In the genomic region with DNA sequence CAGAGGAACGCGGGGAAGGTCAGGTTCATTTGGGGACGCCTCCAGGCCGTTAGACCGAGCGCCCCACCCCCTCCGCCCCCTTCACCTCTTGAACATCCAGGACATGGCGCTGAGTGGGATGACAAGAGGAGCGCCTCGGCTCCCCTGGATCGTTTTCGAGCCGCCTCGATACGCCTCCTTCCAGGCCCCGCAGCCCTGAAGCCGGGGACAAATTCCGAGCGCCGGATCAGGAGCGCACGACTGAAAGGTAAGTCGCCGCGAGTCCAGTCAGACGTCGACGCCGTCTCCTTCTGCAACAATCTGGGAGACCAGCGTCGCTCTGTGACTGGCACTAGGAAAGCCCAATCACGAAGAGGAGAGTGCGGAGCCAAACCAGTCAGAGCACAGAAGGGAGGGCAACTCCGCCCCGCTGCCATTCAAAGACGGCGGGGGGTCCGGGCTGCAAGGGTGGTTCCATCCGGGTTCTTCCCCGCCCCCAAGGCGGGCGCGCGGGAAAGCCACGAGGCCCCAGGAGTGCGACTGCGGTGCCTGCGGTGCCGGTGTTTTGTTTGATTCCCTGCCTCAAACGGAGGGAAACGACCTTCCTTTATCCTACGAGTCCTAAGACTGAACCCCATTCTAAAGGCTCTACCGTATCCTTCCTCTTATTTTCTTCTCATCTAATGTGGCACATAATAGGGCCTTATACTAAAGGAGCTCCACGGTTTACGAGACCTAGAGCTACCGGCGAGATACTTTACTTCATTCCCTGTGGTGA, we compare ENCODE assay signal across 8 cellular contexts. TPM values are rescaled to one million over a fixed set of nuclear protein-coding genes. Genes with fewer than 3 reads are reported as not detected.
DNase-seq lines count a peak whose midpoint lies in the region; ATAC-seq, FAIRE-seq and TF ChIP-seq lines count a peak whose summit lies in the region.

A gene with protein sequence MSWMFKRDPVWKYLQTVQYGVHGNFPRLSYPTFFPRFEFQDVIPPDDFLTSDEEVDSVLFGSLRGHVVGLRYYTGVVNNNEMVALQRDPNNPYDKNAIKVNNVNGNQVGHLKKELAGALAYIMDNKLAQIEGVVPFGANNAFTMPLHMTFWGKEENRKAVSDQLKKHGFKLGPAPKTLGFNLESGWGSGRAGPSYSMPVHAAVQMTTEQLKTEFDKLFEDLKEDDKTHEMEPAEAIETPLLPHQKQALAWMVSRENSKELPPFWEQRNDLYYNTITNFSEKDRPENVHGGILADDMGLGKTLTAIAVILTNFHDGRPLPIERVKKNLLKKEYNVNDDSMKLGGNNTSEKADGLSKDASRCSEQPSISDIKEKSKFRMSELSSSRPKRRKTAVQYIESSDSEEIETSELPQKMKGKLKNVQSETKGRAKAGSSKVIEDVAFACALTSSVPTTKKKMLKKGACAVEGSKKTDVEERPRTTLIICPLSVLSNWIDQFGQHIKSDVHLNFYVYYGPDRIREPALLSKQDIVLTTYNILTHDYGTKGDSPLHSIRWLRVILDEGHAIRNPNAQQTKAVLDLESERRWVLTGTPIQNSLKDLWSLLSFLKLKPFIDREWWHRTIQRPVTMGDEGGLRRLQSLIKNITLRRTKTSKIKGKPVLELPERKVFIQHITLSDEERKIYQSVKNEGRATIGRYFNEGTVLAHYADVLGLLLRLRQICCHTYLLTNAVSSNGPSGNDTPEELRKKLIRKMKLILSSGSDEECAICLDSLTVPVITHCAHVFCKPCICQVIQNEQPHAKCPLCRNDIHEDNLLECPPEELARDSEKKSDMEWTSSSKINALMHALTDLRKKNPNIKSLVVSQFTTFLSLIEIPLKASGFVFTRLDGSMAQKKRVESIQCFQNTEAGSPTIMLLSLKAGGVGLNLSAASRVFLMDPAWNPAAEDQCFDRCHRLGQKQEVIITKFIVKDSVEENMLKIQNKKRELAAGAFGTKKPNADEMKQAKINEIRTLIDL (minus strand): TSS at position 302 of the 757 bp plus-strand sequence. CDS start 197 bp downstream, at position 105.

- H3K4me3 ChIP-seq in right atrium auricular region (peak within 1 kb of the TSS; percentile 75 to 80), psoas muscle (peak within 1 kb of the TSS; percentile 80)

- peaks cover 0 to 13% of the 10 kb centered on the region in 2 donors for H3K4me1 ChIP-seq in right atrium auricular region
- peaks cover 7% of the 10 kb centered on the region for H3K4me1 ChIP-seq in psoas muscle

- peak; percentile 98 for ATAC-seq in HG02852 (IDR thresholded peaks at IDR 0.05; ENCODE audit: unreplicated experiment)
- peak; percentile 99 to 100 (median 99) for ATAC-seq in psoas muscle

- no peaks in the 10 kb centered on the region for H3K36me3 ChIP-seq in right atrium auricular region
- peaks cover 0 to 10% of the 10 kb centered on the region in 2 donors for H3K36me3 ChIP-seq in psoas muscle (ENCODE audit: insufficient read depth in 1 of 2, low read depth in 1 of 2)

- DNase-seq in GM12892 (ENCODE audit: insufficient read length): peak; percentile 78
- peak; percentile 92 for DNase-seq in NCI-H1694 (lab: John Stamatoyannopoulos, UW)
- DNase-seq in T-helper 2 cell: peak; percentile 76 to 98 (median 85)
- DNase-seq in anterior cingulate cortex (lab: John Stamatoyannopoulos, UW): peak; percentile 53 to 96 (median 91)
- DNase-seq in right atrium auricular region (ENCODE audit: low spot score): peak; percentile 94
- peak; percentile 94 for DNase-seq in psoas muscle
- peak; percentile 95 for DNase-seq in urothelium cell line (ENCODE audit: low spot score)

- WGBS in psoas muscle, 3 donors: 6 to 8% (median 8%) methylated on average over 56 to 57 of the region's 57 CpGs

- peak; percentile 72; the same call in 1 of the 2 replicates for TF ChIP-seq POLR2A in GM12892 (IDR thresholded peaks at IDR 0.05; ENCODE audit: low read depth, low read length)

- H3K27me3 ChIP-seq in right atrium auricular region: no peaks in the 10 kb centered on the region
- H3K27me3 ChIP-seq in psoas muscle (ENCODE audit: insufficient read depth in 3 of 3, low read length in 2 of 3): no peaks in the 10 kb centered on the region

- H3K27ac ChIP-seq in right atrium auricular region: peak within 1 kb of the TSS; percentile 70 to 77
- H3K27ac ChIP-seq in psoas muscle: peak within 1 kb of the TSS; percentile 56

- intact Hi-C loops in psoas muscle (cut with DNase I): loop anchor here in 1 of 2 donors (2.0 to 10.0 kb wide), 2 partner anchors 42 to 112 kb away; a partner anchor contains a TSS

- peak; percentile 95 for FAIRE-seq in GM12892 (lab: Jason Lieb, UNC)
- no peak for FAIRE-seq in urothelium cell line (lab: Jason Lieb, UNC)

- TF ChIP-seq CTCF in right atrium auricular region (IDR thresholded peaks at IDR 0.05) (no peak), psoas muscle (IDR thresholded peaks at IDR 0.05) (no peak)

- H3K9me3 ChIP-seq in right atrium auricular region (no peaks in the 10 kb centered on the region), psoas muscle (no peaks in the 10 kb centered on the region)

RNA-seq across cellular contexts. Expression of the gene that starts here (rescaled TPM):
- polyA plus RNA-seq in GM12892 (2012; ENCODE audit: missing spikeins): 30.9 TPM
- total RNA-seq in right atrium auricular region (10 to 100 TPM in 1 of 2 donors, 1 to 10 TPM in 1; 9.2 to 24.8 TPM), psoas muscle (10 to 100 TPM in 2 of 4 donors, 1 to 10 TPM in 2; 5.0 to 10.1 (median 8.9) TPM)
- 1 to 10 TPM; 2.8 to 4.0 (median 3.5) TPM for polyA plus RNA-seq in psoas muscle

Comparison
In these comparisons a context has a peak if more than half of its experiments do, and no peak if none do; other contexts are left out.
1. Peak in every context shown above with its lines: DNase-seq, ATAC-seq, H3K4me3 ChIP-seq and H3K27ac ChIP-seq.